6 cellular contexts compared by ENCODE assay signal in genomic region chr9:128703616-128704355, GRCh38. TPM values are rescaled to one million over a fixed set of nuclear protein-coding genes. Genes with fewer than 3 reads are reported as not detected.
DNase-seq lines count a peak whose midpoint lies in the region; ATAC-seq and TF ChIP-seq lines count a peak whose summit lies in the region.

No MANE protein-coding gene starts in this region.

- ATAC-seq in stimulated activated naive CD8-positive, alpha-beta T cell treated with anti-CD3 and anti-CD28 coated beads, Interleukin-15, amount 100 ng/mL, for 72 hours = no peak
- no peak for ATAC-seq in GM21515 (IDR thresholded peaks at IDR 0.05; ENCODE audit: unreplicated experiment)

- H3K27ac Mint-ChIP-seq in T-helper 2 cell treated with Interferon-gamma antibody and Interleukin-4, amounts not matched to agents 5 μg/mL and 100 μg/mL, for 36 hours = peak overlapping the region; percentile 80
- H3K27ac Mint-ChIP-seq in glutamatergic neuron (ENCODE audit: unreplicated experiment) = no peak overlapping the region
- no peak overlapping the region for H3K27ac Mint-ChIP-seq in stimulated activated naive CD8-positive, alpha-beta T cell treated with anti-CD3 and anti-CD28 coated beads, Interleukin-15, amount 100 ng/mL, for 72 hours

- H3K27me3 Mint-ChIP-seq in T-helper 2 cell treated with Interferon-gamma antibody and Interleukin-4, amounts not matched to agents 5 μg/mL and 100 μg/mL, for 36 hours (ENCODE audit: low read depth) = no peaks in the 10 kb centered on the region
- peaks cover 3% of the 10 kb centered on the region for H3K27me3 Mint-ChIP-seq in glutamatergic neuron (ENCODE audit: unreplicated experiment)
- H3K27me3 Mint-ChIP-seq in stimulated activated naive CD8-positive, alpha-beta T cell treated with anti-CD3 and anti-CD28 coated beads, Interleukin-15, amount 100 ng/mL, for 72 hours = no peaks in the 10 kb centered on the region

- TF ChIP-seq CTCF in glutamatergic neuron (IDR thresholded peaks at IDR 0.05; ENCODE audit: partially characterized antibody, unreplicated experiment) = no peak

- H3K9me3 Mint-ChIP-seq in T-helper 2 cell treated with Interferon-gamma antibody and Interleukin-4, amounts not matched to agents 5 μg/mL and 100 μg/mL, for 36 hours = no peaks in the 10 kb centered on the region
- no peaks in the 10 kb centered on the region for H3K9me3 Mint-ChIP-seq in glutamatergic neuron (ENCODE audit: unreplicated experiment)
- H3K9me3 Mint-ChIP-seq in stimulated activated naive CD8-positive, alpha-beta T cell treated with anti-CD3 and anti-CD28 coated beads, Interleukin-15, amount 100 ng/mL, for 72 hours = no peaks in the 10 kb centered on the region

- DNase-seq in T-helper 2 cell treated with Interferon-gamma antibody and Interleukin-4, amounts not matched to agents 5 μg/mL and 100 μg/mL, for 36 hours (ENCODE audit: low spot score) = peak; percentile 19
- no peak for DNase-seq in T-helper 2 cell
- no peak for DNase-seq in glutamatergic neuron
- no peak for DNase-seq in stimulated activated naive CD8-positive, alpha-beta T cell treated with anti-CD3 and anti-CD28 coated beads, Interleukin-15, amount 100 ng/mL, for 72 hours
- DNase-seq in NCI-H1105 (lab: John Stamatoyannopoulos, UW) = no peak

- H3K36me3 Mint-ChIP-seq in T-helper 2 cell treated with Interferon-gamma antibody and Interleukin-4, amounts not matched to agents 5 μg/mL and 100 μg/mL, for 36 hours (ENCODE audit: low read depth) = no peaks in the 10 kb centered on the region
- no peaks in the 10 kb centered on the region for H3K36me3 Mint-ChIP-seq in glutamatergic neuron (ENCODE audit: unreplicated experiment)

- peaks cover 5% of the 10 kb centered on the region for H3K4me1 Mint-ChIP-seq in T-helper 2 cell treated with Interferon-gamma antibody and Interleukin-4, amounts not matched to agents 5 μg/mL and 100 μg/mL, for 36 hours (ENCODE audit: low read depth)
- H3K4me1 Mint-ChIP-seq in glutamatergic neuron (ENCODE audit: low read depth, unreplicated experiment) = no peaks in the 10 kb centered on the region
- H3K4me1 Mint-ChIP-seq in stimulated activated naive CD8-positive, alpha-beta T cell treated with anti-CD3 and anti-CD28 coated beads, Interleukin-15, amount 100 ng/mL, for 72 hours = peaks cover 21% of the 10 kb centered on the region

- peak overlapping the region; percentile 82 for H3K4me3 Mint-ChIP-seq in T-helper 2 cell treated with Interferon-gamma antibody and Interleukin-4, amounts not matched to agents 5 μg/mL and 100 μg/mL, for 36 hours
- peak overlapping the region; percentile 67 for H3K4me3 Mint-ChIP-seq in glutamatergic neuron (ENCODE audit: unreplicated experiment)
- peak overlapping the region; percentile 82 to 95 for H3K4me3 Mint-ChIP-seq in stimulated activated naive CD8-positive, alpha-beta T cell treated with anti-CD3 and anti-CD28 coated beads, Interleukin-15, amount 100 ng/mL, for 72 hours

RNA-seq across cellular contexts. Expression of gene PKN3, which starts 1.5 kb away (rescaled TPM):
- 4.3 TPM for total RNA-seq in glutamatergic neuron (ENCODE audit: unreplicated experiment)

RNA-seq across cellular contexts. Expression of gene SET, which starts 14.8 kb away (rescaled TPM):
- 387 TPM for total RNA-seq in glutamatergic neuron (ENCODE audit: unreplicated experiment)

RNA-seq across cellular contexts. Expression of gene ZDHHC12, which starts 20.1 kb away (rescaled TPM):
- total RNA-seq in glutamatergic neuron (ENCODE audit: unreplicated experiment) = 18.2 TPM

RNA-seq across cellular contexts. Expression of gene DYNC2I2, which starts 47.1 kb away (rescaled TPM):
- total RNA-seq in glutamatergic neuron (ENCODE audit: unreplicated experiment) = 15.0 TPM
